28 cellular contexts compared by ENCODE assay signal in the genomic region with DNA sequence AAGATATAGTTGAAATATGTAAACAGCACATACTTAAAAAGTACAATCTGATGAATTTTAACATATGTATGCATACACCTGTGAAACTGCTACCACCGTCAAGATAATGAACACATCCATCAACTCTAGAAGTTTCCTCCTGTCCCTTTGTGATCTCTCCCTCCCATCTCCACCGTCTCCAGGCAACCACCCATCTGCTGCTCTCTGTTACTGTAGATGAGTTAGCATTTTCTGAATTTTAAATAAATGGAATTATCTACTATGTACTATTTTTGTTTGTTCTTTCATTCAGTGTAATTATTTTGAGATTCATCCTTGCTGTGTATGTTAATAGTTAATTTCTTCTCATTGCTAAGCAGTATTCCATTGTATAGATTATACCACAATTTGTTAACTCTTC. TPM values are rescaled to one million over a fixed set of nuclear protein-coding genes. Genes with fewer than 3 reads are reported as not detected.
"Had no signal": no experiment of that assay in that cellular context is flagged by ENCODE, and none has a peak within 500 bp of the region (broad histone marks: within the 10 kb centered on the region; RNA-seq: fewer than 3 reads in every experiment).

No MANE protein-coding gene starts in this region.

- H3K4me1 ChIP-seq: ascending aorta, breast epithelium, SJCRH30 had no signal

- H3K36me3 ChIP-seq: ascending aorta, breast epithelium, MG63, SJCRH30, WERI-Rb-1 had no signal

- H3K9me3 ChIP-seq: ascending aorta, breast epithelium, MG63, SJCRH30 had no signal

- H3K27me3 ChIP-seq: ascending aorta, breast epithelium, MG63, SJCRH30 had no signal

- H3K27me3 Mint-ChIP-seq: activated naive CD4-positive, alpha-beta T cell treated with anti-CD3 and anti-CD28 coated beads, Interleukin-2, amount 50 U/mL, for 24 hours had no signal

- H3K27ac ChIP-seq: ascending aorta, breast epithelium, SJCRH30, SK-N-MC, WERI-Rb-1 had no signal

- DNase-seq: activated CD4-positive, alpha-beta memory T cell treated with anti-CD3 and anti-CD28 coated beads, Interleukin-2, amount 10 ng/mL, durations not matched to agents 7 days and 5 days; activated CD4-positive, alpha-beta T cell treated with anti-CD3 and anti-CD28 coated beads for 1 hour; activated CD4-positive, alpha-beta T cell treated with anti-CD3 and anti-CD28 coated beads for 48 hours; activated CD4-positive, CD25-positive, alpha-beta regulatory T cell; activated gamma-delta T cell; activated naive CD4-positive, alpha-beta T cell treated with Interleukin-2 at 50 U/mL for 16 hours; activated naive CD8-positive, alpha-beta T cell treated with anti-CD3 and anti-CD28 coated beads, Interleukin-2, amount 10 ng/mL, durations not matched to agents 7 days and 5 days; activated T-cell treated with anti-CD3 and anti-CD28 coated beads, Interleukin-2, amount 50 U/mL, for 1 hour; Kasumi-1; KG1; MG63; NCI-H1048; NCI-H1105 treated with DMSO at 0.1 percent for 48 hours; NCI-H187 treated with DMSO at 0.1 percent for 48 hours; NCI-H226; NCI-H446 treated with DMSO at 0.1 percent for 48 hours; NCI-H524; OCI-M1; SHP77; SJCRH30; T1000; WERI-Rb-1 had no signal

- H3K27ac Mint-ChIP-seq: activated CD4-positive, alpha-beta memory T cell treated with anti-CD3 and anti-CD28 coated beads, Interleukin-2, amount 10 ng/mL, durations not matched to agents 7 days and 5 days; activated naive CD4-positive, alpha-beta T cell treated with anti-CD3 and anti-CD28 coated beads, Interleukin-2, amount 50 U/mL, for 24 hours; activated naive CD8-positive, alpha-beta T cell treated with anti-CD3 and anti-CD28 coated beads, Interleukin-2, amount 10 ng/mL, durations not matched to agents 7 days and 5 days; activated T-helper 2 cell treated with anti-CD3 and anti-CD28 coated beads, Interferon-gamma antibody, Interleukin-2, Interleukin-4, amounts not matched to agents 10 μg/mL and 5 μg/mL and 100 μg/mL, durations not matched to agents 14 hours and 24 hours and 36 hours had no signal

- H3K4me3 ChIP-seq: ascending aorta, breast epithelium, MG63, SJCRH30, SK-N-MC had no signal

- H3K4me3 Mint-ChIP-seq: activated CD4-positive, alpha-beta memory T cell treated with anti-CD3 and anti-CD28 coated beads, Interleukin-2, amount 10 ng/mL, durations not matched to agents 7 days and 5 days; activated naive CD4-positive, alpha-beta T cell treated with anti-CD3 and anti-CD28 coated beads, Interleukin-2, amount 50 U/mL, for 24 hours; activated naive CD8-positive, alpha-beta T cell treated with anti-CD3 and anti-CD28 coated beads, Interleukin-2, amount 10 ng/mL, durations not matched to agents 7 days and 5 days had no signal

- H3K9me3 Mint-ChIP-seq: activated CD4-positive, alpha-beta memory T cell treated with anti-CD3 and anti-CD28 coated beads, Interleukin-2, amount 10 ng/mL, durations not matched to agents 7 days and 5 days; activated naive CD4-positive, alpha-beta T cell treated with anti-CD3 and anti-CD28 coated beads, Interleukin-2, amount 50 U/mL, for 24 hours; activated naive CD8-positive, alpha-beta T cell treated with anti-CD3 and anti-CD28 coated beads, Interleukin-2, amount 10 ng/mL, durations not matched to agents 7 days and 5 days; activated T-helper 2 cell treated with anti-CD3 and anti-CD28 coated beads, Interferon-gamma antibody, Interleukin-2, Interleukin-4, amounts not matched to agents 10 μg/mL and 5 μg/mL and 100 μg/mL, durations not matched to agents 14 hours and 24 hours and 36 hours had no signal

- H3K4me1 Mint-ChIP-seq: activated CD4-positive, alpha-beta memory T cell treated with anti-CD3 and anti-CD28 coated beads, Interleukin-2, amount 10 ng/mL, durations not matched to agents 7 days and 5 days; activated naive CD8-positive, alpha-beta T cell treated with anti-CD3 and anti-CD28 coated beads, Interleukin-2, amount 10 ng/mL, durations not matched to agents 7 days and 5 days had no signal

- H3K36me3 Mint-ChIP-seq: activated naive CD4-positive, alpha-beta T cell treated with anti-CD3 and anti-CD28 coated beads, Interleukin-2, amount 50 U/mL, for 24 hours; activated naive CD8-positive, alpha-beta T cell treated with anti-CD3 and anti-CD28 coated beads, Interleukin-2, amount 10 ng/mL, durations not matched to agents 7 days and 5 days had no signal

RNA-seq across cellular contexts. Expression of a gene that starts 40.3 kb away (rescaled TPM):
- total RNA-seq: ascending aorta, cardiac septum had no signal
